ENCODE assay signal across 8 cellular contexts in the genomic region with DNA sequence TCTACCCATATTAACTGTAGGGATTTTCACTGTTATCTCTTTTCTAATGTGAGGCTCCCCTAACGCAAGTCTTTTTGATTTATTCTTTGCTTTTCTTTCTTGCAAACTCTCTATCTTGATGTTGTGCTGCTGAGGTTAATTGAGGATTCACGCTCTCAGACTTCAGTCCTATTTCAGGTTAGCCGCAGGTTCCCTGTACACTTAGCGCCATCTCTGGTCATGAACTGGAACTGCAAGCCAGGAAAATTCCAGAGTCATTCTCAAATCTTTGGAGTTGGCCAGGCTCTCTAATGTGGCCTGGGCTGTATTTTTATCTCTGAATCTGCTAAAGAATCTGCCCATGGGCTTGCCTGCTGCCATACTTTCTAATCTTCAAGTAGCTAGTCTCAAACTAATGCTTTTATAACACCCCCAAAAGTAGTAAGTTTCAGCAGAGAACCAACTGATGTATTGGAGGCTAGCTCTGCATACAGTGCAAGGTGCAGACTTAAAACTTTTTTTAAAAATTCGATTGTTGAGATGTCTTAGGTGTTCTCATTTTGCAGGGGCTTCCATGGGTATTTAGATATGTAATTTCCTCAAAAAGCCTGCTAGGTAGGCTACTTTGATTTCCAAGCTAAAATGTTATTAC.
DNase-seq lines count a peak whose midpoint lies in the region; TF ChIP-seq lines count a peak whose summit lies in the region.

No MANE protein-coding gene starts in this region.

- H3K79me2 ChIP-seq in OCI-LY3 (ENCODE audit: low read length) = no peaks in the 10 kb centered on the region

- H3K9me3 ChIP-seq in OCI-LY3 (ENCODE audit: insufficient read depth, low read length) = no peaks in the 10 kb centered on the region

- no peak overlapping the region for H3K27ac ChIP-seq in OCI-LY3 (ENCODE audit: low read length)

- TF ChIP-seq CTCF in OCI-LY3 (IDR thresholded peaks at IDR 0.05; ENCODE audit: low read depth, low read length) (peak; percentile 80), epithelial cell of proximal tubule (conservative IDR thresholded peaks at IDR 0.05; ENCODE audit: low read depth, low read length) (peak; percentile 99)

- H3K4me1 Mint-ChIP-seq in activated CD4-positive, alpha-beta T cell treated with anti-CD3 and anti-CD28 coated beads, Interleukin-2, amount 10 ng/mL, durations not matched to agents 24 days and 14 days = no peaks in the 10 kb centered on the region

- H3K4me2 ChIP-seq in OCI-LY3 (ENCODE audit: low read length) = no peak overlapping the region

- H3K36me3 Mint-ChIP-seq in activated CD4-positive, alpha-beta T cell treated with anti-CD3 and anti-CD28 coated beads, Interleukin-2, amount 10 ng/mL, durations not matched to agents 24 days and 14 days (ENCODE audit: low read depth) = no peaks in the 10 kb centered on the region

- peak; percentile 56 for DNase-seq in activated CD4-positive, alpha-beta T cell treated with anti-CD3 and anti-CD28 coated beads, Interleukin-2, amount 10 ng/mL, durations not matched to agents 24 days and 14 days
- DNase-seq in activated CD4-positive, alpha-beta T cell treated with anti-CD3 and anti-CD28 coated beads, Interleukin-2, amount 50 U/mL, for 4 hours = no peak
- DNase-seq in H4 (ENCODE audit: low spot score) = peak; percentile 10
- DNase-seq in epithelial cell of proximal tubule (ENCODE audit: low read depth) = no peak
- DNase-seq in pons (ENCODE audit: low spot score) = peak; percentile 52
- no peak for DNase-seq in GM19240 (ENCODE audit: insufficient read length, low spot score)
- no peak for DNase-seq in effector CD4-positive, alpha-beta T cell

- H3K27me3 ChIP-seq in OCI-LY3 (ENCODE audit: low read depth, low read length) = no peaks in the 10 kb centered on the region

- no peaks in the 10 kb centered on the region for H3K4me1 ChIP-seq in OCI-LY3 (ENCODE audit: low read length)

- H3K4me3 Mint-ChIP-seq in activated CD4-positive, alpha-beta T cell treated with anti-CD3 and anti-CD28 coated beads, Interleukin-2, amount 10 ng/mL, durations not matched to agents 24 days and 14 days = no peak overlapping the region

- H3K27me3 Mint-ChIP-seq in activated CD4-positive, alpha-beta T cell treated with anti-CD3 and anti-CD28 coated beads, Interleukin-2, amount 10 ng/mL, durations not matched to agents 24 days and 14 days = no peaks in the 10 kb centered on the region

- no peak overlapping the region for H3K27ac Mint-ChIP-seq in activated CD4-positive, alpha-beta T cell treated with anti-CD3 and anti-CD28 coated beads, Interleukin-2, amount 10 ng/mL, durations not matched to agents 24 days and 14 days

- no peak overlapping the region for H2AFZ ChIP-seq in OCI-LY3 (ENCODE audit: low read depth, low read length)

- H3K9me3 Mint-ChIP-seq in activated CD4-positive, alpha-beta T cell treated with anti-CD3 and anti-CD28 coated beads, Interleukin-2, amount 10 ng/mL, durations not matched to agents 24 days and 14 days = no peaks in the 10 kb centered on the region

- no peak overlapping the region for H3K9ac ChIP-seq in OCI-LY3 (ENCODE audit: low read length)

- no peaks in the 10 kb centered on the region for H3K36me3 ChIP-seq in OCI-LY3 (replicated peaks; ENCODE audit: low read depth, low read length)

- H4K20me1 ChIP-seq in OCI-LY3 (ENCODE audit: insufficient read depth, low read length) = no peaks in the 10 kb centered on the region

- H3K4me3 ChIP-seq in OCI-LY3 (ENCODE audit: low read length) = no peak overlapping the region
- no peak overlapping the region for H3K4me3 ChIP-seq in epithelial cell of proximal tubule (ENCODE audit: low read depth, low read length)

- intact Hi-C loops in activated CD4-positive, alpha-beta T cell treated with anti-CD3 and anti-CD28 coated beads, Interleukin-2, amount 10 ng/mL, durations not matched to agents 24 days and 14 days (cut with micrococcal nuclease) = loop anchor here (2.0 kb wide), 1 partner anchor 717 kb away; no protein-coding TSS in a partner anchor

Comparison
In these comparisons a context has a peak if more than half of its experiments do, and no peak if none do; other contexts are left out.
1. DNase-seq: peak in activated CD4-positive, alpha-beta T cell treated with anti-CD3 and anti-CD28 coated beads, Interleukin-2, amount 10 ng/mL, durations not matched to agents 24 days and 14 days (single experiment), H4 (single experiment) and pons (single experiment); none in activated CD4-positive, alpha-beta T cell treated with anti-CD3 and anti-CD28 coated beads, Interleukin-2, amount 50 U/mL, for 4 hours (0 of 2), epithelial cell of proximal tubule (single experiment), GM19240 (single experiment) and effector CD4-positive, alpha-beta T cell (single experiment).